Comparison of ENCODE assay signal across 1 cellular context in the genomic region with DNA sequence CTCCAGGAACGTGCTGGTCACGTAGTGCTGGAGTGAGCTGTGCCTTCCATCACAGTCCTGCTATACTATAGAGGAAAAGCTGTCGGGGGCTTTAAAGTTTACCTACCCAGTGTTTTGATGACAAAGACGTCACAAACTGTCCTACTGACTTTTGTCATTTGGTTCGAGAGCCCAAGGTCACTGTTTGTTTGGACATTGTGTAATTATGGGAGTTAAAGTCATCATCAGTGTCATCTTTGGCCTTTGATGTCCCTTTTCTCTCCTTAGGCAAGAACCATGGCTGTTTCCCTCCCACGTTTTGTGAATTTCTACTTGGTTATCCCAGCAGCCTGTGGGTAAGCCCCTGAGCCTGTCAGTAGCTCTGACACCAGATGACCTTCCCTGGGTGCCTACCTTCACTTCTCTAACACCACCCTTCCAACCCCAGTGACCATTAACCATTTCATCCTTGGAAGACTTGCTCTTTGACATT.
TF ChIP-seq lines count a peak whose summit lies in the region.

No MANE protein-coding gene starts in this region.

TF ChIP-seq in HepG2, 621 proteins besides CTCF, POLR2A, EP300 and RAD21 (continued from another document and continues in another):
- no peak for TF ChIP-seq ZKSCAN1 (IDR thresholded peaks at IDR 0.05; ENCODE audit: low read length)
- no peak for TF ChIP-seq SAFB2 (CRISPR knock-in tag; IDR thresholded peaks at IDR 0.05; ENCODE audit: borderline replicate concordance, low read depth)
- TF ChIP-seq, protein P1, sequence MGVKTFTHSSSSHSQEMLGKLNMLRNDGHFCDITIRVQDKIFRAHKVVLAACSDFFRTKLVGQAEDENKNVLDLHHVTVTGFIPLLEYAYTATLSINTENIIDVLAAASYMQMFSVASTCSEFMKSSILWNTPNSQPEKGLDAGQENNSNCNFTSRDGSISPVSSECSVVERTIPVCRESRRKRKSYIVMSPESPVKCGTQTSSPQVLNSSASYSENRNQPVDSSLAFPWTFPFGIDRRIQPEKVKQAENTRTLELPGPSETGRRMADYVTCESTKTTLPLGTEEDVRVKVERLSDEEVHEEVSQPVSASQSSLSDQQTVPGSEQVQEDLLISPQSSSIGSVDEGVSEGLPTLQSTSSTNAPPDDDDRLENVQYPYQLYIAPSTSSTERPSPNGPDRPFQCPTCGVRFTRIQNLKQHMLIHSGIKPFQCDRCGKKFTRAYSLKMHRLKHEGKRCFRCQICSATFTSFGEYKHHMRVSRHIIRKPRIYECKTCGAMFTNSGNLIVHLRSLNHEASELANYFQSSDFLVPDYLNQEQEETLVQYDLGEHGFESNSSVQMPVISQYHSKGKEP (CRISPR knock-in tag; IDR thresholded peaks at IDR 0.05), result no peak
- TF ChIP-seq, protein P2, sequence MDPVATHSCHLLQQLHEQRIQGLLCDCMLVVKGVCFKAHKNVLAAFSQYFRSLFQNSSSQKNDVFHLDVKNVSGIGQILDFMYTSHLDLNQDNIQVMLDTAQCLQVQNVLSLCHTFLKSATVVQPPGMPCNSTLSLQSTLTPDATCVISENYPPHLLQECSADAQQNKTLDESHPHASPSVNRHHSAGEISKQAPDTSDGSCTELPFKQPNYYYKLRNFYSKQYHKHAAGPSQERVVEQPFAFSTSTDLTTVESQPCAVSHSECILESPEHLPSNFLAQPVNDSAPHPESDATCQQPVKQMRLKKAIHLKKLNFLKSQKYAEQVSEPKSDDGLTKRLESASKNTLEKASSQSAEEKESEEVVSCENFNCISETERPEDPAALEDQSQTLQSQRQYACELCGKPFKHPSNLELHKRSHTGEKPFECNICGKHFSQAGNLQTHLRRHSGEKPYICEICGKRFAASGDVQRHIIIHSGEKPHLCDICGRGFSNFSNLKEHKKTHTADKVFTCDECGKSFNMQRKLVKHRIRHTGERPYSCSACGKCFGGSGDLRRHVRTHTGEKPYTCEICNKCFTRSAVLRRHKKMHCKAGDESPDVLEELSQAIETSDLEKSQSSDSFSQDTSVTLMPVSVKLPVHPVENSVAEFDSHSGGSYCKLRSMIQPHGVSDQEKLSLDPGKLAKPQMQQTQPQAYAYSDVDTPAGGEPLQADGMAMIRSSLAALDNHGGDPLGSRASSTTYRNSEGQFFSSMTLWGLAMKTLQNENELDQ (CRISPR knock-in tag; IDR thresholded peaks at IDR 0.05; ENCODE audit: borderline replicate concordance), result no peak
- TF ChIP-seq, protein P3, sequence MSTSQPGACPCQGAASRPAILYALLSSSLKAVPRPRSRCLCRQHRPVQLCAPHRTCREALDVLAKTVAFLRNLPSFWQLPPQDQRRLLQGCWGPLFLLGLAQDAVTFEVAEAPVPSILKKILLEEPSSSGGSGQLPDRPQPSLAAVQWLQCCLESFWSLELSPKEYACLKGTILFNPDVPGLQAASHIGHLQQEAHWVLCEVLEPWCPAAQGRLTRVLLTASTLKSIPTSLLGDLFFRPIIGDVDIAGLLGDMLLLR (CRISPR knock-in tag; IDR thresholded peaks at IDR 0.05), result no peak
- TF ChIP-seq, protein P4, sequence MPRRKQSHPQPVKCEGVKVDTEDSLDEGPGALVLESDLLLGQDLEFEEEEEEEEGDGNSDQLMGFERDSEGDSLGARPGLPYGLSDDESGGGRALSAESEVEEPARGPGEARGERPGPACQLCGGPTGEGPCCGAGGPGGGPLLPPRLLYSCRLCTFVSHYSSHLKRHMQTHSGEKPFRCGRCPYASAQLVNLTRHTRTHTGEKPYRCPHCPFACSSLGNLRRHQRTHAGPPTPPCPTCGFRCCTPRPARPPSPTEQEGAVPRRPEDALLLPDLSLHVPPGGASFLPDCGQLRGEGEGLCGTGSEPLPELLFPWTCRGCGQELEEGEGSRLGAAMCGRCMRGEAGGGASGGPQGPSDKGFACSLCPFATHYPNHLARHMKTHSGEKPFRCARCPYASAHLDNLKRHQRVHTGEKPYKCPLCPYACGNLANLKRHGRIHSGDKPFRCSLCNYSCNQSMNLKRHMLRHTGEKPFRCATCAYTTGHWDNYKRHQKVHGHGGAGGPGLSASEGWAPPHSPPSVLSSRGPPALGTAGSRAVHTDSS (CRISPR knock-in tag; conservative IDR thresholded peaks at IDR 0.05), result no peak
- TF ChIP-seq, protein P5, sequence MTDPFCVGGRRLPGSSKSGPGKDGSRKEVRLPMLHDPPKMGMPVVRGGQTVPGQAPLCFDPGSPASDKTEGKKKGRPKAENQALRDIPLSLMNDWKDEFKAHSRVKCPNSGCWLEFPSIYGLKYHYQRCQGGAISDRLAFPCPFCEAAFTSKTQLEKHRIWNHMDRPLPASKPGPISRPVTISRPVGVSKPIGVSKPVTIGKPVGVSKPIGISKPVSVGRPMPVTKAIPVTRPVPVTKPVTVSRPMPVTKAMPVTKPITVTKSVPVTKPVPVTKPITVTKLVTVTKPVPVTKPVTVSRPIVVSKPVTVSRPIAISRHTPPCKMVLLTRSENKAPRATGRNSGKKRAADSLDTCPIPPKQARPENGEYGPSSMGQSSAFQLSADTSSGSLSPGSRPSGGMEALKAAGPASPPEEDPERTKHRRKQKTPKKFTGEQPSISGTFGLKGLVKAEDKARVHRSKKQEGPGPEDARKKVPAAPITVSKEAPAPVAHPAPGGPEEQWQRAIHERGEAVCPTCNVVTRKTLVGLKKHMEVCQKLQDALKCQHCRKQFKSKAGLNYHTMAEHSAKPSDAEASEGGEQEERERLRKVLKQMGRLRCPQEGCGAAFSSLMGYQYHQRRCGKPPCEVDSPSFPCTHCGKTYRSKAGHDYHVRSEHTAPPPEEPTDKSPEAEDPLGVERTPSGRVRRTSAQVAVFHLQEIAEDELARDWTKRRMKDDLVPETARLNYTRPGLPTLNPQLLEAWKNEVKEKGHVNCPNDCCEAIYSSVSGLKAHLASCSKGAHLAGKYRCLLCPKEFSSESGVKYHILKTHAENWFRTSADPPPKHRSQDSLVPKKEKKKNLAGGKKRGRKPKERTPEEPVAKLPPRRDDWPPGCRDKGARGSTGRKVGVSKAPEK (CRISPR knock-in tag; IDR thresholded peaks at IDR 0.05; ENCODE audit: borderline replicate concordance), result no peak
- no peak for TF ChIP-seq ZNF724P (CRISPR knock-in tag; IDR thresholded peaks at IDR 0.05; ENCODE audit: borderline replicate concordance)
- TF ChIP-seq, protein P6, sequence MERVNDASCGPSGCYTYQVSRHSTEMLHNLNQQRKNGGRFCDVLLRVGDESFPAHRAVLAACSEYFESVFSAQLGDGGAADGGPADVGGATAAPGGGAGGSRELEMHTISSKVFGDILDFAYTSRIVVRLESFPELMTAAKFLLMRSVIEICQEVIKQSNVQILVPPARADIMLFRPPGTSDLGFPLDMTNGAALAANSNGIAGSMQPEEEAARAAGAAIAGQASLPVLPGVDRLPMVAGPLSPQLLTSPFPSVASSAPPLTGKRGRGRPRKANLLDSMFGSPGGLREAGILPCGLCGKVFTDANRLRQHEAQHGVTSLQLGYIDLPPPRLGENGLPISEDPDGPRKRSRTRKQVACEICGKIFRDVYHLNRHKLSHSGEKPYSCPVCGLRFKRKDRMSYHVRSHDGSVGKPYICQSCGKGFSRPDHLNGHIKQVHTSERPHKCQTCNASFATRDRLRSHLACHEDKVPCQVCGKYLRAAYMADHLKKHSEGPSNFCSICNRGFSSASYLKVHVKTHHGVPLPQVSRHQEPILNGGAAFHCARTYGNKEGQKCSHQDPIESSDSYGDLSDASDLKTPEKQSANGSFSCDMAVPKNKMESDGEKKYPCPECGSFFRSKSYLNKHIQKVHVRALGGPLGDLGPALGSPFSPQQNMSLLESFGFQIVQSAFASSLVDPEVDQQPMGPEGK (CRISPR knock-in tag; IDR thresholded peaks at IDR 0.05), result peak; percentile 83
- TF ChIP-seq MED1 (CRISPR knock-in tag; IDR thresholded peaks at IDR 0.05), result peak; percentile 98
- no peak for TF ChIP-seq ARID2 (CRISPR knock-in tag; IDR thresholded peaks at IDR 0.05; ENCODE audit: borderline replicate concordance)
- peak; percentile 24; the same call in 1 of the 2 replicates for TF ChIP-seq ONECUT2 (CRISPR knock-in tag; IDR thresholded peaks at IDR 0.05)
- TF ChIP-seq GTF3A (CRISPR knock-in tag; conservative IDR thresholded peaks at IDR 0.05), result no peak
- TF ChIP-seq ZNF709 (CRISPR knock-in tag; IDR thresholded peaks at IDR 0.05), result no peak
- peak; percentile 87 for TF ChIP-seq PPARG (CRISPR knock-in tag; conservative IDR thresholded peaks at IDR 0.05)
- peak; percentile 98 for TF ChIP-seq MIER3 (CRISPR knock-in tag; IDR thresholded peaks at IDR 0.05; ENCODE audit: borderline replicate concordance)
- TF ChIP-seq, protein P7, sequence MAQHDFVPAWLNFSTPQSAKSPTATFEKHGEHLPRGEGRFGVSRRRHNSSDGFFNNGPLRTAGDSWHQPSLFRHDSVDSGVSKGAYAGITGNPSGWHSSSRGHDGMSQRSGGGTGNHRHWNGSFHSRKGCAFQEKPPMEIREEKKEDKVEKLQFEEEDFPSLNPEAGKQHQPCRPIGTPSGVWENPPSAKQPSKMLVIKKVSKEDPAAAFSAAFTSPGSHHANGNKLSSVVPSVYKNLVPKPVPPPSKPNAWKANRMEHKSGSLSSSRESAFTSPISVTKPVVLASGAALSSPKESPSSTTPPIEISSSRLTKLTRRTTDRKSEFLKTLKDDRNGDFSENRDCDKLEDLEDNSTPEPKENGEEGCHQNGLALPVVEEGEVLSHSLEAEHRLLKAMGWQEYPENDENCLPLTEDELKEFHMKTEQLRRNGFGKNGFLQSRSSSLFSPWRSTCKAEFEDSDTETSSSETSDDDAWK (CRISPR knock-in tag; IDR thresholded peaks at IDR 0.05), result no peak
- 0 out of 2 replicates have a peak, but pooled peaks have one; percentile 31 for TF ChIP-seq TP53 (CRISPR knock-in tag; conservative IDR thresholded peaks at IDR 0.05)
- TF ChIP-seq GATAD2A (CRISPR knock-in tag; IDR thresholded peaks at IDR 0.05), result peak; percentile 96
- TF ChIP-seq SRF (IDR thresholded peaks at IDR 0.05; ENCODE audit: low read depth, low read length), result no peak
- TF ChIP-seq ZNF44 (CRISPR knock-in tag; IDR thresholded peaks at IDR 0.05), result peak; percentile 40; the same call in 1 of the 2 replicates
- no peak for TF ChIP-seq ZFAT (CRISPR knock-in tag; conservative IDR thresholded peaks at IDR 0.05)
- 0 out of 2 replicates have a peak, but pooled peaks have one; percentile 41 for TF ChIP-seq KMT2B (CRISPR knock-in tag; IDR thresholded peaks at IDR 0.05)
- TF ChIP-seq, protein P8, sequence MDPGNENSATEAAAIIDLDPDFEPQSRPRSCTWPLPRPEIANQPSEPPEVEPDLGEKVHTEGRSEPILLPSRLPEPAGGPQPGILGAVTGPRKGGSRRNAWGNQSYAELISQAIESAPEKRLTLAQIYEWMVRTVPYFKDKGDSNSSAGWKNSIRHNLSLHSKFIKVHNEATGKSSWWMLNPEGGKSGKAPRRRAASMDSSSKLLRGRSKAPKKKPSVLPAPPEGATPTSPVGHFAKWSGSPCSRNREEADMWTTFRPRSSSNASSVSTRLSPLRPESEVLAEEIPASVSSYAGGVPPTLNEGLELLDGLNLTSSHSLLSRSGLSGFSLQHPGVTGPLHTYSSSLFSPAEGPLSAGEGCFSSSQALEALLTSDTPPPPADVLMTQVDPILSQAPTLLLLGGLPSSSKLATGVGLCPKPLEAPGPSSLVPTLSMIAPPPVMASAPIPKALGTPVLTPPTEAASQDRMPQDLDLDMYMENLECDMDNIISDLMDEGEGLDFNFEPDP (CRISPR knock-in tag; conservative IDR thresholded peaks at IDR 0.05), result no peak
- TF ChIP-seq, protein P9, sequence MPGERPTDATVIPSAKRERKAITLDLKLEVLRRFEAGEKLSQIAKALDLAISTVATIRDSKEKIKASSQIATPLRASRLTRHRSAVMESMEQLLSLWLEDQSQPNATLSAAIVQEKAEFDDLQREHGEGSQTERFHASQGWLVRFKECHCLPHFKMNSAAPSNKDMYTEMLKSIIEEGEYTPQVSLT (CRISPR knock-in tag; IDR thresholded peaks at IDR 0.05; ENCODE audit: borderline replicate concordance, low read depth), result no peak
- TF ChIP-seq, protein P10, sequence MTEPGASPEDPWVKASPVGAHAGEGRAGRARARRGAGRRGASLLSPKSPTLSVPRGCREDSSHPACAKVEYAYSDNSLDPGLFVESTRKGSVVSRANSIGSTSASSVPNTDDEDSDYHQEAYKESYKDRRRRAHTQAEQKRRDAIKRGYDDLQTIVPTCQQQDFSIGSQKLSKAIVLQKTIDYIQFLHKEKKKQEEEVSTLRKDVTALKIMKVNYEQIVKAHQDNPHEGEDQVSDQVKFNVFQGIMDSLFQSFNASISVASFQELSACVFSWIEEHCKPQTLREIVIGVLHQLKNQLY (CRISPR knock-in tag; IDR thresholded peaks at IDR 0.05), result peak; percentile 80; the same call in 1 of the 2 replicates
- no peak for TF ChIP-seq ZNF7 (CRISPR knock-in tag; IDR thresholded peaks at IDR 0.05)
